Comparison of ENCODE assay signal across 8 cellular contexts in genomic region chr3:36868614-36869436, GRCh38.
DNase-seq lines count a peak whose midpoint lies in the region; ATAC-seq, FAIRE-seq and TF ChIP-seq lines count a peak whose summit lies in the region.

No MANE protein-coding gene starts in this region.

- no peaks in the 10 kb centered on the region for H3K36me3 ChIP-seq in HepG2 (replicated peaks in 1 of 2; ENCODE audit: control insufficient read depth in 1 of 2, insufficient read depth in 2 of 2, low read length in 2 of 2)

- no peak overlapping the region for H3K27ac ChIP-seq in HepG2 (ENCODE audit: extremely low read length, insufficient read depth, low read length)

- no peak overlapping the region for H3K9ac ChIP-seq in HepG2 (ENCODE audit: insufficient read depth, low read depth, low read length)

- 36% methylated on average over 2 of the region's 2 CpGs for WGBS in HepG2 (ENCODE audit: low lambda C conversion rate)

- no TSS peak for BruUV-seq in HepG2 (replicated peaks; lab: Mats Ljungman, UMichigan)

- H3K4me3 ChIP-seq in choroid plexus epithelial cell (ENCODE audit: low read depth, low read length) (no peak overlapping the region), HepG2 (replicated peaks in 1 of 3; ENCODE audit: insufficient read depth in 1 of 3, low read depth in 2 of 3, low read length in 3 of 3) (no peak overlapping the region)

- DNase-seq in AG20443 (ENCODE audit: low spot score) (peak; percentile 76), NCI-H2171 treated with DMSO at 0.1 percent for 48 hours (lab: John Stamatoyannopoulos, UW) (peak; percentile 60), choroid plexus epithelial cell (ENCODE audit: low read depth) (peak; percentile 81), HepG2 (ENCODE audit: low spot score) (peak; percentile 17)
- DNase-seq in activated CD4-positive, CD25-positive, alpha-beta regulatory T cell (lab: John Stamatoyannopoulos, UW), result peak in 3 of 4 experiments; percentile 4 to 10 (median 8)
- DNase-seq in stimulated activated CD8-positive, alpha-beta memory T cell treated with anti-CD3 and anti-CD28 coated beads, Interleukin-15, amount 100 ng/mL, for 1 hour (ENCODE audit: low read depth), result peak; percentile 21

- TF ChIP-seq EP300 in HepG2 (IDR thresholded peaks at IDR 0.05; ENCODE audit: low read depth in 2 of 2, low read length in 2 of 2) (no peak), HepG2 (CRISPR knock-in tag; IDR thresholded peaks at IDR 0.05; ENCODE audit: borderline replicate concordance) (no peak)

- no peak overlapping the region for H2AFZ ChIP-seq in HepG2 (ENCODE audit: low read length)

- CTCF ChIA-PET in HepG2 (lab: Yijun Ruan, JAX; ENCODE audit: low intra/inter-chr PET ratio, low total read pairs), result interaction anchor here (1.8 to 2.1 kb wide), 2 partner anchors 76 to 139 kb away, joined by 9 to 21 read pairs; no protein-coding TSS in a partner anchor

- H3K79me2 ChIP-seq in HepG2 (ENCODE audit: insufficient read depth, low read length), result no peaks in the 10 kb centered on the region

- no peak overlapping the region for H3K4me2 ChIP-seq in HepG2 (ENCODE audit: low read depth, low read length)

- in situ Hi-C loops in HepG2 (cut with HindIII; ENCODE audit: extremely low pct_ligation_motif_present, low pct_unique_long_range_greater_than_20kb), result loop anchor here (5.0 kb wide), 1 partner anchor 142 kb away; no protein-coding TSS in a partner anchor

- TF ChIP-seq RAD21 in HepG2 (CRISPR knock-in tag; IDR thresholded peaks at IDR 0.05), result peak; percentile 43; the same call in 1 of the 2 replicates

- TF ChIP-seq CTCF in choroid plexus epithelial cell (conservative IDR thresholded peaks at IDR 0.05; ENCODE audit: low read depth, low read length) (peak; percentile 83), HepG2 (CRISPR knock-in tag; IDR thresholded peaks at IDR 0.05) (peak; percentile 82)

- H4K20me1 ChIP-seq in HepG2 (ENCODE audit: insufficient read depth, low read length), result no peaks in the 10 kb centered on the region; the same call in 1 of the 2 replicates

- intact Hi-C loops in HepG2 (cut with micrococcal nuclease; ENCODE audit: unreplicated experiment), result loop anchor here (1.0 kb wide), 2 partner anchors 77 to 140 kb away; no protein-coding TSS in a partner anchor

- no peaks in the 10 kb centered on the region for H3K9me3 ChIP-seq in HepG2 (ENCODE audit: low read length)

- TF ChIP-seq POLR2A in HepG2 (IDR thresholded peaks at IDR 0.05; ENCODE audit: insufficient read depth in 1 of 2, low read depth in 2 of 2, low read length in 2 of 2), result no peak

- H3K27me3 ChIP-seq in HepG2 (ENCODE audit: control insufficient read depth in 1 of 2, insufficient read depth in 2 of 2, low read length in 2 of 2), result no peaks in the 10 kb centered on the region; a peak in 1 of 5 replicates

- peak; percentile 85 for FAIRE-seq in HepG2 (lab: Jason Lieb, UNC)

- no peaks in the 10 kb centered on the region for H3K4me1 ChIP-seq in HepG2 (ENCODE audit: insufficient read depth, low read length)

- POLR2A ChIA-PET in HepG2 (lab: Yijun Ruan, JAX), result no interaction called here

- ATAC-seq in GM18520 (IDR thresholded peaks at IDR 0.05; ENCODE audit: unreplicated experiment), result peak; percentile 81
- peak; percentile 63 for ATAC-seq in HG03025 (IDR thresholded peaks at IDR 0.05; ENCODE audit: low FRiP score, unreplicated experiment)
- peak; percentile 90 for ATAC-seq in HepG2

TF ChIP-seq in HepG2, 621 proteins besides CTCF, POLR2A, EP300 and RAD21:
- TF ChIP-seq STAG1 (CRISPR knock-in tag; IDR thresholded peaks at IDR 0.05), result peak; percentile 73
- no peak for TF ChIP-seq XRCC5 (optimal IDR thresholded peaks at IDR 0.05; ENCODE audit: low read length)
- no peak for TF ChIP-seq SAFB2 (CRISPR knock-in tag; IDR thresholded peaks at IDR 0.05; ENCODE audit: borderline replicate concordance, low read depth)
- peak; percentile 49 for TF ChIP-seq TEAD3 (CRISPR knock-in tag; optimal IDR thresholded peaks at IDR 0.05; ENCODE audit: borderline replicate concordance)
- peak; percentile 74 for TF ChIP-seq SMC3 (IDR thresholded peaks at IDR 0.05; ENCODE audit: low read length)
- TF ChIP-seq ZSCAN20 (CRISPR knock-in tag; IDR thresholded peaks at IDR 0.05; ENCODE audit: borderline replicate concordance), result 0 out of 2 replicates have a peak, but pooled peaks have one; percentile 45

Comparison
In these comparisons a context has a peak if more than half of its experiments do, and no peak if none do; other contexts are left out.
1. DNase-seq: peak in every context shown above with its lines; median percentile 81 in choroid plexus epithelial cell; 76 in AG20443; 60 in NCI-H2171 treated with DMSO at 0.1 percent for 48 hours; 21 in stimulated activated CD8-positive, alpha-beta memory T cell treated with anti-CD3 and anti-CD28 coated beads, Interleukin-15, amount 100 ng/mL, for 1 hour; 17 in HepG2; 8 in activated CD4-positive, CD25-positive, alpha-beta regulatory T cell.